7 cellular contexts compared by ENCODE assay signal in the genomic region with DNA sequence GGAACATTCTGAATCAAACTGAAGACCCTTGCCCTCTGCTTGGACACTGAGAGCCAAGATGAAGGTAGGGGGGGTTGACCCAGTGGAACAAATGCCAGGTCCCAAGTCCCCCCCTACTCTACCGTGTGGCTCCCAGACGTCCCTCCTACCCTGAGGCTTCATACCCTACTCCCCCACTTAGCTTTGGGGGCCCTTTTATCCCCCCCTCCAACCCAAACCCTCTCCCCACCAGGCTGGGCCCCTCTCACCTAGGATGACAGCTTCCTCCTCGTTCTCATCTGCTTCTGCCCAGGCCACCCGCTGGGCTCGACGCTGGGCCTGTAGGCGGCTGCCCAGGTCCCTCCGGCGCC. TPM values are rescaled to one million over a fixed set of nuclear protein-coding genes. Genes with fewer than 3 reads are reported as not detected.
A peak's percentile ranks its signal among the peaks of the same experiment; 100 is the strongest.
DNase-seq lines count a peak whose midpoint lies in the region; ATAC-seq and TF ChIP-seq lines count a peak whose summit lies in the region.

No MANE protein-coding gene starts in this region.

- ATAC-seq in HG03439 (IDR thresholded peaks at IDR 0.05; ENCODE audit: unreplicated experiment), result peak; percentile 16
- no peak for ATAC-seq in activated CD8-positive, alpha-beta T cell treated with anti-CD3 and anti-CD28 coated beads, Interleukin-2, amount 10 ng/mL, durations not matched to agents 7 days and 5 days
- ATAC-seq in stimulated activated naive B cell treated with anti-CD40 and anti-IgM and Interleukin-4, amounts not matched to agents 10 μg/mL and 1 μg/mL and 100 μg/mL, for 72 hours (replicated peaks), result no peak
- no peak for ATAC-seq in HG02571 (IDR thresholded peaks at IDR 0.05; ENCODE audit: unreplicated experiment)

- no peak for TF ChIP-seq CTCF in lower leg skin (IDR thresholded peaks at IDR 0.05)

- H3K27me3 ChIP-seq in iPS-15b (ENCODE audit: control insufficient read depth, insufficient read depth, low read length), result no peaks in the 10 kb centered on the region

- H3K9me3 ChIP-seq in iPS-15b (ENCODE audit: control insufficient read depth, insufficient read depth, low read length), result no peaks in the 10 kb centered on the region

- peak overlapping the region; percentile 96 for H3K4me3 Mint-ChIP-seq in activated CD8-positive, alpha-beta T cell treated with anti-CD3 and anti-CD28 coated beads, Interleukin-2, amount 10 ng/mL, durations not matched to agents 7 days and 5 days
- peak overlapping the region; percentile 95 to 98 for H3K4me3 Mint-ChIP-seq in stimulated activated naive B cell treated with anti-CD40 and anti-IgM and Interleukin-4, amounts not matched to agents 10 μg/mL and 1 μg/mL and 100 μg/mL, for 72 hours

- TF ChIP-seq POLR2A in lower leg skin (IDR thresholded peaks at IDR 0.05), result no peak

- intact Hi-C loops in lower leg skin (cut with DNase I; ENCODE audit: low total_unique reads), result no loop called here

- no peaks in the 10 kb centered on the region for H3K27me3 Mint-ChIP-seq in activated CD8-positive, alpha-beta T cell treated with anti-CD3 and anti-CD28 coated beads, Interleukin-2, amount 10 ng/mL, durations not matched to agents 7 days and 5 days (ENCODE audit: low read depth)
- no peaks in the 10 kb centered on the region for H3K27me3 Mint-ChIP-seq in stimulated activated naive B cell treated with anti-CD40 and anti-IgM and Interleukin-4, amounts not matched to agents 10 μg/mL and 1 μg/mL and 100 μg/mL, for 72 hours

- peak overlapping the region; percentile 96 for H3K27ac Mint-ChIP-seq in activated CD8-positive, alpha-beta T cell treated with anti-CD3 and anti-CD28 coated beads, Interleukin-2, amount 10 ng/mL, durations not matched to agents 7 days and 5 days
- H3K27ac Mint-ChIP-seq in stimulated activated naive B cell treated with anti-CD40 and anti-IgM and Interleukin-4, amounts not matched to agents 10 μg/mL and 1 μg/mL and 100 μg/mL, for 72 hours, result peak overlapping the region; percentile 98

- no peak for DNase-seq in activated CD8-positive, alpha-beta T cell treated with anti-CD3 and anti-CD28 coated beads, Interleukin-2, amount 10 ng/mL, durations not matched to agents 7 days and 5 days
- DNase-seq in stimulated activated naive B cell treated with anti-CD40 and anti-IgM and Interleukin-4, amounts not matched to agents 10 μg/mL and 1 μg/mL and 100 μg/mL, for 72 hours, result no peak
- DNase-seq in MV-4-11 (lab: John Stamatoyannopoulos, UW), result no peak
- DNase-seq in lower leg skin (ENCODE audit: low spot score in 2 of 2), result no peak

- peaks cover 32% of the 10 kb centered on the region for H3K36me3 Mint-ChIP-seq in activated CD8-positive, alpha-beta T cell treated with anti-CD3 and anti-CD28 coated beads, Interleukin-2, amount 10 ng/mL, durations not matched to agents 7 days and 5 days (ENCODE audit: low read depth)
- peaks cover 28 to 37% of the 10 kb centered on the region in 2 donors for H3K36me3 Mint-ChIP-seq in stimulated activated naive B cell treated with anti-CD40 and anti-IgM and Interleukin-4, amounts not matched to agents 10 μg/mL and 1 μg/mL and 100 μg/mL, for 72 hours

- POLR2A ChIA-PET in activated CD8-positive, alpha-beta T cell treated with anti-CD3 and anti-CD28 coated beads, Interleukin-2, amount 10 ng/mL, durations not matched to agents 7 days and 5 days (lab: Charles Lee), result interaction anchor here (1.0 to 1.9 kb wide), 3 partner anchors 10 to 44 kb away, joined by 4 to 9 read pairs (median 8); partner anchors contain the start of genes FASTKD5 and UBOX5

- H3K4me1 ChIP-seq in iPS-15b (ENCODE audit: control insufficient read depth, insufficient read depth, low read length), result no peaks in the 10 kb centered on the region

- 24 to 46% methylated on average over 9 of the region's 9 CpGs for WGBS in lower leg skin, 2 donors

- peaks cover 15% of the 10 kb centered on the region for H3K36me3 ChIP-seq in iPS-15b (ENCODE audit: control insufficient read depth, insufficient read depth, low read length)

- no peak overlapping the region for H3K9ac ChIP-seq in iPS-15b (ENCODE audit: low read depth, low read length)

- no peaks in the 10 kb centered on the region for H3K9me3 Mint-ChIP-seq in activated CD8-positive, alpha-beta T cell treated with anti-CD3 and anti-CD28 coated beads, Interleukin-2, amount 10 ng/mL, durations not matched to agents 7 days and 5 days (ENCODE audit: insufficient read depth)
- peaks cover 0 to 1% of the 10 kb centered on the region in 2 donors for H3K9me3 Mint-ChIP-seq in stimulated activated naive B cell treated with anti-CD40 and anti-IgM and Interleukin-4, amounts not matched to agents 10 μg/mL and 1 μg/mL and 100 μg/mL, for 72 hours

- CTCF ChIA-PET in activated CD8-positive, alpha-beta T cell treated with anti-CD3 and anti-CD28 coated beads, Interleukin-2, amount 10 ng/mL, durations not matched to agents 7 days and 5 days (lab: Charles Lee), result interaction anchor here (1.5 to 1.7 kb wide), 2 partner anchors 15 to 17 kb away, joined by 5 to 6 read pairs; no protein-coding TSS in a partner anchor

- peak overlapping the region; percentile 94 for H3K4me3 ChIP-seq in iPS-15b (ENCODE audit: low read depth, low read length)
- H3K4me3 ChIP-seq in lower leg skin (ENCODE audit: low read depth, poor library complexity, severe bottlenecking), result no peak overlapping the region

- peaks cover 21% of the 10 kb centered on the region for H3K4me1 Mint-ChIP-seq in activated CD8-positive, alpha-beta T cell treated with anti-CD3 and anti-CD28 coated beads, Interleukin-2, amount 10 ng/mL, durations not matched to agents 7 days and 5 days (ENCODE audit: low read depth)
- H3K4me1 Mint-ChIP-seq in stimulated activated naive B cell treated with anti-CD40 and anti-IgM and Interleukin-4, amounts not matched to agents 10 μg/mL and 1 μg/mL and 100 μg/mL, for 72 hours, result peaks cover 15 to 32% of the 10 kb centered on the region in 2 donors

RNA-seq across cellular contexts. Expression of gene DDRGK1, which starts 1.5 kb away (rescaled TPM):
- 10 to 100 TPM; 49.0 to 54.4 TPM for total RNA-seq in activated CD8-positive, alpha-beta T cell treated with anti-CD3 and anti-CD28 coated beads, Interleukin-2, amount 10 ng/mL, durations not matched to agents 7 days and 5 days
- 100 to 1,000 TPM in 1 of 4 donors, 10 to 100 TPM in 3; 53.6 to 109 (median 89.0) TPM for total RNA-seq in lower leg skin

RNA-seq across cellular contexts. Expression of gene ITPA, which starts 6.4 kb away (rescaled TPM):
- total RNA-seq in activated CD8-positive, alpha-beta T cell treated with anti-CD3 and anti-CD28 coated beads, Interleukin-2, amount 10 ng/mL, durations not matched to agents 7 days and 5 days, result 10 to 100 TPM; 53.2 to 60.7 TPM
- 10 to 100 TPM; 39.3 to 55.8 (median 46.8) TPM for total RNA-seq in lower leg skin

RNA-seq across cellular contexts. Expression of gene LZTS3, which starts 29.6 kb away (rescaled TPM):
- under 1 TPM; 0.42 to 0.53 TPM for total RNA-seq in activated CD8-positive, alpha-beta T cell treated with anti-CD3 and anti-CD28 coated beads, Interleukin-2, amount 10 ng/mL, durations not matched to agents 7 days and 5 days
- total RNA-seq in lower leg skin, result 1 to 10 TPM; 4.4 to 9.7 (median 7.7) TPM

RNA-seq across cellular contexts. Expression of gene SLC4A11, which starts 36.0 kb away (rescaled TPM):
- total RNA-seq in activated CD8-positive, alpha-beta T cell treated with anti-CD3 and anti-CD28 coated beads, Interleukin-2, amount 10 ng/mL, durations not matched to agents 7 days and 5 days, result 1 to 10 TPM; 1.6 to 2.8 TPM
- total RNA-seq in lower leg skin, result 10 to 100 TPM in 3 of 4 donors, 1 to 10 TPM in 1; 4.5 to 26.0 (median 14.0) TPM

RNA-seq across cellular contexts. Expression of gene FASTKD5, which starts 43.3 kb away (rescaled TPM):
- 10 to 100 TPM; 19.6 to 20.2 TPM for total RNA-seq in activated CD8-positive, alpha-beta T cell treated with anti-CD3 and anti-CD28 coated beads, Interleukin-2, amount 10 ng/mL, durations not matched to agents 7 days and 5 days
- total RNA-seq in lower leg skin, result 10 to 100 TPM; 14.3 to 18.1 (median 15.9) TPM
